1 cellular context compared by ENCODE assay signal in the genomic region with DNA sequence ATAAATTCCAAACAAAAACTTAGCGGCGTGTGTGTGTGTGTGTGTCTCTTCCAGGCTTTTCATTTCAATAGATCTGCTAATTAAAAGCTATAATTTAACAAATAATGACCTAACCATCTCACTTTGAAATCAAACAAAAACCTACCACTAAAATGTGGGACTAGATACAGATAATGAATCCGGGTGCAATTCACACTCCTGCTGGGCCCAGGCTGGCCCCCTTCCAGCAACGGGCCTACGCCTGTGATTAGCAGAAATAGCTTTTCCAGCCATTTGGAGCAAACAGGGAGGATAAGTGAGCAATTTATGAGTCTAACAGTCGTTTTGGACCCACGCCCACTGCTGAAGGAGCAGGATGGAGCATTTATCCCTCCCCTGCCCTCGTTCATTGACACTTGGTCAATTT.
A peak's percentile ranks its signal among the peaks of the same experiment; 100 is the strongest.
TF ChIP-seq lines count a peak whose summit lies in the region.

No MANE protein-coding gene starts in this region.

TF ChIP-seq in HEK293, 187 proteins besides CTCF, POLR2A, EP300 and RAD21 (continued from another document):
- TF ChIP-seq, protein P1, sequence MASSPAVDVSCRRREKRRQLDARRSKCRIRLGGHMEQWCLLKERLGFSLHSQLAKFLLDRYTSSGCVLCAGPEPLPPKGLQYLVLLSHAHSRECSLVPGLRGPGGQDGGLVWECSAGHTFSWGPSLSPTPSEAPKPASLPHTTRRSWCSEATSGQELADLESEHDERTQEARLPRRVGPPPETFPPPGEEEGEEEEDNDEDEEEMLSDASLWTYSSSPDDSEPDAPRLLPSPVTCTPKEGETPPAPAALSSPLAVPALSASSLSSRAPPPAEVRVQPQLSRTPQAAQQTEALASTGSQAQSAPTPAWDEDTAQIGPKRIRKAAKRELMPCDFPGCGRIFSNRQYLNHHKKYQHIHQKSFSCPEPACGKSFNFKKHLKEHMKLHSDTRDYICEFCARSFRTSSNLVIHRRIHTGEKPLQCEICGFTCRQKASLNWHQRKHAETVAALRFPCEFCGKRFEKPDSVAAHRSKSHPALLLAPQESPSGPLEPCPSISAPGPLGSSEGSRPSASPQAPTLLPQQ (tag by site-specific recombination; IDR thresholded peaks at IDR 0.05): peak; percentile 75
- TF ChIP-seq ZNF23 (tag by site-specific recombination; IDR thresholded peaks at IDR 0.05; ENCODE audit: borderline replicate concordance): no peak
- no peak for TF ChIP-seq ZNF510 (tag by site-specific recombination; IDR thresholded peaks at IDR 0.05; ENCODE audit: insufficient replicate concordance)
- TF ChIP-seq ZNF423 (tag by site-specific recombination; IDR thresholded peaks at IDR 0.05): no peak
- 0 out of 2 replicates have a peak, but pooled peaks have one; percentile 21 for TF ChIP-seq ZNF610 (tag by site-specific recombination; IDR thresholded peaks at IDR 0.05; ENCODE audit: borderline replicate concordance)
- peak; percentile 81 for TF ChIP-seq ZNF561 (tag by site-specific recombination; IDR thresholded peaks at IDR 0.05; ENCODE audit: borderline replicate concordance)
- TF ChIP-seq ZNF2 (tag by site-specific recombination; IDR thresholded peaks at IDR 0.05): no peak
- TF ChIP-seq FEZF1 (tag by site-specific recombination; IDR thresholded peaks at IDR 0.05): peak; percentile 99
- no peak for TF ChIP-seq ZNF239 (tag by site-specific recombination; IDR thresholded peaks at IDR 0.05)
- TF ChIP-seq ZFHX2 (tag by site-specific recombination; conservative IDR thresholded peaks at IDR 0.05): peak; percentile 94
- TF ChIP-seq, protein P2, sequence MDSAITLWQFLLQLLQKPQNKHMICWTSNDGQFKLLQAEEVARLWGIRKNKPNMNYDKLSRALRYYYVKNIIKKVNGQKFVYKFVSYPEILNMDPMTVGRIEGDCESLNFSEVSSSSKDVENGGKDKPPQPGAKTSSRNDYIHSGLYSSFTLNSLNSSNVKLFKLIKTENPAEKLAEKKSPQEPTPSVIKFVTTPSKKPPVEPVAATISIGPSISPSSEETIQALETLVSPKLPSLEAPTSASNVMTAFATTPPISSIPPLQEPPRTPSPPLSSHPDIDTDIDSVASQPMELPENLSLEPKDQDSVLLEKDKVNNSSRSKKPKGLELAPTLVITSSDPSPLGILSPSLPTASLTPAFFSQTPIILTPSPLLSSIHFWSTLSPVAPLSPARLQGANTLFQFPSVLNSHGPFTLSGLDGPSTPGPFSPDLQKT (IDR thresholded peaks at IDR 0.05; ENCODE audit: borderline replicate concordance, low read depth, low read length): no peak
- no peak for TF ChIP-seq SETDB1 (IDR thresholded peaks at IDR 0.05; ENCODE audit: insufficient read length, low read length)
